Comparison of ENCODE assay signal across 7 cellular contexts in genomic region chr15:65529754-65530317, GRCh38. TPM values are rescaled to one million over a fixed set of nuclear protein-coding genes. Genes with fewer than 3 reads are reported as not detected.
DNase-seq lines count a peak whose midpoint lies in the region; ATAC-seq and TF ChIP-seq lines count a peak whose summit lies in the region.

No MANE protein-coding gene starts in this region.

- peaks cover 21% of the 10 kb centered on the region for H3K4me1 Mint-ChIP-seq in activated B cell treated with CpG ODN at 0.5 μM for 24 hours

- CTCF ChIA-PET in HEK293 (lab: Yijun Ruan, JAX) (interaction anchor here (0.6 to 3.9 kb wide), 4 partner anchors 13 to 441 kb away, joined by 3 to 18 read pairs (median 4); no protein-coding TSS in a partner anchor), activated B cell treated with CpG ODN at 0.5 μM for 24 hours (lab: Charles Lee) (interaction anchor here (1.4 to 1.7 kb wide), 3 partner anchors 13 to 81 kb away, joined by 3 to 10 read pairs (median 3); partner anchors contain the start of gene INTS14)

- no peaks in the 10 kb centered on the region for H3K9me3 ChIP-seq in HEK293 (ENCODE audit: control insufficient read depth, insufficient read depth, low read depth, low read length)
- no peaks in the 10 kb centered on the region for H3K9me3 ChIP-seq in iPS DF 6.9 (ENCODE audit: control insufficient read depth, insufficient read depth, low read length)
- H3K9me3 ChIP-seq in subcutaneous abdominal adipose tissue (ENCODE audit: control insufficient read depth in 5 of 5, low read length in 5 of 5), result no peaks in the 10 kb centered on the region

- peak overlapping the region; percentile 99 for H3K27ac ChIP-seq in HEK293 (ENCODE audit: extremely low read depth, low read depth, low read length)
- H3K27ac ChIP-seq in iPS DF 6.9 (ENCODE audit: low read length), result no peak overlapping the region
- H3K27ac ChIP-seq in subcutaneous abdominal adipose tissue (ENCODE audit: low read depth, low read length), result no peak overlapping the region

- no peaks in the 10 kb centered on the region for H3K27me3 ChIP-seq in iPS DF 6.9 (ENCODE audit: control insufficient read depth, insufficient read depth, low read length)
- no peaks in the 10 kb centered on the region for H3K27me3 ChIP-seq in subcutaneous abdominal adipose tissue (ENCODE audit: control insufficient read depth in 5 of 5, insufficient read depth in 4 of 5, low read length in 5 of 5)

- ATAC-seq in activated B cell treated with CpG ODN at 0.5 μM for 24 hours (ENCODE audit: low read depth) (no peak), HG03442 (IDR thresholded peaks at IDR 0.05; ENCODE audit: unreplicated experiment) (no peak), HG03354 (IDR thresholded peaks at IDR 0.05; ENCODE audit: poor library complexity, severe bottlenecking, unreplicated experiment) (no peak)

- H3K4me3 ChIP-seq in HEK293 (ENCODE audit: low read depth, low read length) (peak overlapping the region; percentile 32), iPS DF 6.9 (ENCODE audit: low read length) (peak overlapping the region; percentile 24; the same call in 1 of the 2 replicates), subcutaneous abdominal adipose tissue (ENCODE audit: low read depth in 1 of 5, low read length in 5 of 5) (peak overlapping the region; percentile 81 to 90 (median 84))

- POLR2A ChIA-PET in HEK293 (lab: Yijun Ruan, JAX) (interaction anchor here (0.6 to 3.0 kb wide), 8 partner anchors 8 to 262 kb away, joined by 3 to 37 read pairs (median 7); partner anchors contain the start of genes DENND4A, DPP8, INTS14 and RNU5B-1), activated B cell treated with CpG ODN at 0.5 μM for 24 hours (lab: Charles Lee) (interaction anchor here (0.6 to 1.6 kb wide), 4 partner anchors 17 to 1141 kb away, joined by 3 to 7 read pairs (median 4); partner anchors contain the start of genes INTS14 and RNU5B-1)

- no peaks in the 10 kb centered on the region for H3K27me3 Mint-ChIP-seq in activated B cell treated with CpG ODN at 0.5 μM for 24 hours

- peak overlapping the region; percentile 87 for H3K4me3 Mint-ChIP-seq in activated B cell treated with CpG ODN at 0.5 μM for 24 hours

- no peak for DNase-seq in activated B cell treated with CpG ODN at 0.5 μM for 24 hours
- DNase-seq in iPS DF 6.9 (ENCODE audit: low read depth, low spot score), result no peak
- no peak for DNase-seq in NAMALWA (ENCODE audit: low spot score)

- H3K4me1 ChIP-seq in HEK293 (ENCODE audit: control insufficient read depth, insufficient read depth, low read length) (peaks cover 23% of the 10 kb centered on the region), iPS DF 6.9 (ENCODE audit: control insufficient read depth, insufficient read depth, low read length) (no peaks in the 10 kb centered on the region), subcutaneous abdominal adipose tissue (ENCODE audit: control insufficient read depth in 5 of 5, insufficient read depth in 5 of 5, low read length in 5 of 5) (peaks cover 2 to 37% (median 25%) of the 10 kb centered on the region in 5 donors)

- TF ChIP-seq CTCF in HEK293 (tag by site-specific recombination; IDR thresholded peaks at IDR 0.05) (no peak), activated B cell treated with CpG ODN at 0.5 μM for 24 hours (IDR thresholded peaks at IDR 0.05) (no peak)

- H3K27ac Mint-ChIP-seq in activated B cell treated with CpG ODN at 0.5 μM for 24 hours, result peak overlapping the region; percentile 61

- intact Hi-C loops in activated B cell treated with CpG ODN at 0.5 μM for 24 hours (cut with micrococcal nuclease), result loop anchor here (5.0 kb wide), 2 partner anchors 82 to 262 kb away; partner anchors contain the start of genes DENND4A and INTS14

- H3K9ac ChIP-seq in subcutaneous abdominal adipose tissue (ENCODE audit: low read length in 5 of 5), result peak overlapping the region; percentile 42 to 84 (median 77)

- no CpG with 5 or more reads among the region's 14 CpGs for WGBS in iPS DF 6.9 (ENCODE audit: insufficient coverage, insufficient read length)

- peaks cover 3% of the 10 kb centered on the region for H3K36me3 Mint-ChIP-seq in activated B cell treated with CpG ODN at 0.5 μM for 24 hours (ENCODE audit: low read depth)

- H3K36me3 ChIP-seq in HEK293 (ENCODE audit: control insufficient read depth in 2 of 2, insufficient read depth in 1 of 2, low read length in 2 of 2) (peaks cover 0 to 6% of the 10 kb centered on the region in 2 experiments; a peak in 1 of 3 replicates), iPS DF 6.9 (ENCODE audit: control insufficient read depth, insufficient read depth, low read length) (no peaks in the 10 kb centered on the region), subcutaneous abdominal adipose tissue (ENCODE audit: control insufficient read depth in 5 of 5, insufficient read depth in 5 of 5, low read length in 5 of 5) (no peaks in the 10 kb centered on the region)

- no peaks in the 10 kb centered on the region for H3K9me3 Mint-ChIP-seq in activated B cell treated with CpG ODN at 0.5 μM for 24 hours

TF ChIP-seq in HEK293, 187 proteins besides CTCF, POLR2A, EP300 and RAD21 (continues in another document):
- TF ChIP-seq ZNF341 (tag by site-specific recombination; IDR thresholded peaks at IDR 0.05; ENCODE audit: low read depth), result peak; percentile 83
- no peak for TF ChIP-seq ZNF221 (tag by site-specific recombination; IDR thresholded peaks at IDR 0.05; ENCODE audit: borderline replicate concordance)
- TF ChIP-seq, protein P1, sequence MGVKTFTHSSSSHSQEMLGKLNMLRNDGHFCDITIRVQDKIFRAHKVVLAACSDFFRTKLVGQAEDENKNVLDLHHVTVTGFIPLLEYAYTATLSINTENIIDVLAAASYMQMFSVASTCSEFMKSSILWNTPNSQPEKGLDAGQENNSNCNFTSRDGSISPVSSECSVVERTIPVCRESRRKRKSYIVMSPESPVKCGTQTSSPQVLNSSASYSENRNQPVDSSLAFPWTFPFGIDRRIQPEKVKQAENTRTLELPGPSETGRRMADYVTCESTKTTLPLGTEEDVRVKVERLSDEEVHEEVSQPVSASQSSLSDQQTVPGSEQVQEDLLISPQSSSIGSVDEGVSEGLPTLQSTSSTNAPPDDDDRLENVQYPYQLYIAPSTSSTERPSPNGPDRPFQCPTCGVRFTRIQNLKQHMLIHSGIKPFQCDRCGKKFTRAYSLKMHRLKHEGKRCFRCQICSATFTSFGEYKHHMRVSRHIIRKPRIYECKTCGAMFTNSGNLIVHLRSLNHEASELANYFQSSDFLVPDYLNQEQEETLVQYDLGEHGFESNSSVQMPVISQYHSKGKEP (tag by site-specific recombination; IDR thresholded peaks at IDR 0.05), result no peak
- no peak for TF ChIP-seq ZNF529 (tag by site-specific recombination; IDR thresholded peaks at IDR 0.05; ENCODE audit: insufficient replicate concordance)
- TF ChIP-seq ZNF837 (tag by site-specific recombination; IDR thresholded peaks at IDR 0.05), result no peak
- TF ChIP-seq ZNF24 (tag by site-specific recombination; IDR thresholded peaks at IDR 0.05), result peak; percentile 67; the same call in 1 of the 2 replicates
- TF ChIP-seq TCF7L2 (IDR thresholded peaks at IDR 0.05; ENCODE audit: borderline replicate concordance, low read depth, low read length), result no peak
- TF ChIP-seq ZNF654 (tag by site-specific recombination; IDR thresholded peaks at IDR 0.05; ENCODE audit: low read depth), result no peak
- TF ChIP-seq ZNF433 (tag by site-specific recombination; IDR thresholded peaks at IDR 0.05; ENCODE audit: low read depth), result no peak
- no peak for TF ChIP-seq ZNF202 (tag by site-specific recombination; IDR thresholded peaks at IDR 0.05; ENCODE audit: borderline replicate concordance)
- TF ChIP-seq ZSCAN5A (tag by site-specific recombination; IDR thresholded peaks at IDR 0.05), result no peak
- TF ChIP-seq, protein P2, sequence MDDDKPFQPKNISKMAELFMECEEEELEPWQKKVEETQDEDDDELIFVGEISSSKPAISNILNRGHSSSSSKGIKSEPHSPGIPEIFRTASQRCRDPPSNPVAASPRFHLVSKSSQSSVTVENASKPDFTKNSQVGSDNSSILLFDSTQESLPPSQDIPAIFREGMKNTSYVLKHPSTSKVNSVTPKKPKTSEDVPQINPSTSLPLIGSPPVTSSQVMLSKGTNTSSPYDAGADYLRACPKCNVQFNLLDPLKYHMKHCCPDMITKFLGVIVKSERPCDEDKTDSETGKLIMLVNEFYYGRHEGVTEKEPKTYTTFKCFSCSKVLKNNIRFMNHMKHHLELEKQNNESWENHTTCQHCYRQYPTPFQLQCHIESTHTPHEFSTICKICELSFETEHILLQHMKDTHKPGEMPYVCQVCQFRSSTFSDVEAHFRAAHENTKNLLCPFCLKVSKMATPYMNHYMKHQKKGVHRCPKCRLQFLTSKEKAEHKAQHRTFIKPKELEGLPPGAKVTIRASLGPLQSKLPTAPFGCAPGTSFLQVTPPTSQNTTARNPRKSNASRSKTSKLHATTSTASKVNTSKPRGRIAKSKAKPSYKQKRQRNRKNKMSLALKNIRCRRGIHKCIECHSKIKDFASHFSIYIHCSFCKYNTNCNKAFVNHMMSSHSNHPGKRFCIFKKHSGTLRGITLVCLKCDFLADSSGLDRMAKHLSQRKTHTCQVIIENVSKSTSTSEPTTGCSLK (tag by site-specific recombination; IDR thresholded peaks at IDR 0.05), result no peak

RNA-seq across cellular contexts. Expression of gene HACD3, which starts 0.4 kb away (rescaled TPM):
- 11.5 and 12.1 TPM in 2 replicates for total RNA-seq in activated B cell treated with CpG ODN at 0.5 μM for 24 hours

RNA-seq across cellular contexts. Expression of gene DPP8, which starts 12.3 kb away (rescaled TPM):
- 43.0 and 52.2 TPM in 2 replicates for total RNA-seq in activated B cell treated with CpG ODN at 0.5 μM for 24 hours

Comparison
In these comparisons a context has a peak if more than half of its experiments do, and no peak if none do; other contexts are left out.
1. H3K4me3 ChIP-seq: peak in every context shown above with its lines; median percentile 84 in subcutaneous abdominal adipose tissue; 32 in HEK293; 24 in iPS DF 6.9.